In genomic region chr11:46658259-46658658, GRCh38 we compare ENCODE assay signal across 12 cellular contexts. TPM values are rescaled to one million over a fixed set of nuclear protein-coding genes. Genes with fewer than 3 reads are reported as not detected.
DNase-seq lines count a peak whose midpoint lies in the region; ATAC-seq and TF ChIP-seq lines count a peak whose summit lies in the region.
"Had no signal": no experiment of that assay in that cellular context is flagged by ENCODE, and none has a peak within 500 bp of the region (broad histone marks: within the 10 kb centered on the region; RNA-seq: fewer than 3 reads in every experiment).

No MANE protein-coding gene starts in this region.

- H3K4me3 ChIP-seq in adrenal gland = no peak overlapping the region
- no peak overlapping the region for H3K4me3 ChIP-seq in heart right ventricle

- peak; percentile 35 for DNase-seq in H4 (ENCODE audit: low spot score)
- peak in 6 of 7 donors; percentile 57 to 81 (median 71) for DNase-seq in adrenal gland
- DNase-seq in heart right ventricle = no peak
- DNase-seq in stromal cell of bone marrow (ENCODE audit: low read depth) = peak; percentile 77
- no peak for DNase-seq in stimulated activated CD4-positive, alpha-beta T cell treated with anti-CD3 and anti-CD28 coated beads, Interleukin-2, amount 100 ng/mL, for 24 hours
- no peak for DNase-seq in dermis blood vessel endothelial cell
- DNase-seq in stimulated activated CD4-positive, alpha-beta T cell treated with anti-CD3 and anti-CD28 coated beads, Interleukin-12 subunit alpha, Interleukin-12 subunit beta, amount 100 ng/mL, for 4 hours = no peak
- DNase-seq: activated CD8-positive, alpha-beta memory T cell treated with anti-CD3 and anti-CD28 coated beads, Interleukin-2, amount 50 U/mL, for 4 hours; Calu3; NCI-H1048; NCI-H524 had no signal

- H3K4me1 ChIP-seq in adrenal gland (replicated peaks in 1 of 2) (no peaks in the 10 kb centered on the region), heart right ventricle (peaks cover 3 to 23% (median 15%) of the 10 kb centered on the region in 9 donors)

- H3K9me3 ChIP-seq in adrenal gland (replicated peaks in 1 of 3) (no peaks in the 10 kb centered on the region), heart right ventricle (no peaks in the 10 kb centered on the region)

- TF ChIP-seq CTCF in adrenal gland (IDR thresholded peaks at IDR 0.05) (no peak), heart right ventricle (IDR thresholded peaks at IDR 0.05) (no peak)

- H3K27ac ChIP-seq in adrenal gland = no peak overlapping the region
- H3K27ac ChIP-seq in heart right ventricle = peak overlapping the region in 6 of 10 donors; percentile 14 to 59 (median 38)
- H3K27ac ChIP-seq: VCaP had no signal

- intact Hi-C loops in adrenal gland (cut with DNase I) (no loop called here), heart right ventricle (cut with DNase I) (no loop called here)

- H3K36me3 ChIP-seq in adrenal gland (replicated peaks in 1 of 2) = peaks cover 0 to 79% of the 10 kb centered on the region in 2 donors
- H3K36me3 ChIP-seq in heart right ventricle = peaks cover 0 to 100% (median 57%) of the 10 kb centered on the region in 9 donors

- ATAC-seq in heart right ventricle = peak in 4 of 8 donors; percentile 10 to 72 (median 36)

- WGBS in adrenal gland, 4 donors = 51 to 62% (median 60%) methylated on average over 4 of the region's 4 CpGs
- WGBS in heart right ventricle, 2 donors = 86 to 88% methylated on average over 4 of the region's 4 CpGs

- no peak for TF ChIP-seq POLR2A in adrenal gland (IDR thresholded peaks at IDR 0.05)

- H3K27me3 ChIP-seq in adrenal gland (no peaks in the 10 kb centered on the region), heart right ventricle (no peaks in the 10 kb centered on the region)

RNA-seq across cellular contexts. Expression of gene ATG13, which starts 40.9 kb away (rescaled TPM):
- total RNA-seq in H4 (2014; rRNA removed; shearing (Covaris generic)) = 72.3 and 88.3 TPM in 2 replicates
- total RNA-seq in adrenal gland (100 to 1,000 TPM in 5 of 8 donors, 10 to 100 TPM in 3; 68.9 to 177 (median 108) TPM), heart right ventricle (10 to 100 TPM; 35.7 to 50.6 (median 42.5) TPM), dermis blood vessel endothelial cell (57.7 and 67.3 TPM in 2 replicates)
- polyA plus RNA-seq in adrenal gland (10 to 100 TPM; 31.0 to 62.9 (median 57.0) TPM), heart right ventricle (10 to 100 TPM; 25.8 to 28.6 TPM)

RNA-seq across cellular contexts. Expression of gene HARBI1, which starts 41.2 kb away (rescaled TPM):
- 2.5 and 5.8 TPM in 2 replicates for total RNA-seq in H4 (2014; rRNA removed; shearing (Covaris generic))
- total RNA-seq in adrenal gland = 1 to 10 TPM; 4.5 to 7.4 (median 6.0) TPM
- polyA plus RNA-seq in adrenal gland = 1 to 10 TPM; 1.5 to 6.9 (median 3.0) TPM
- total RNA-seq in heart right ventricle = 1 to 10 TPM; 2.6 to 4.4 (median 3.2) TPM
- 1 to 10 TPM; 1.7 to 2.5 TPM for polyA plus RNA-seq in heart right ventricle
- 3.7 and 5.8 TPM in 2 replicates for total RNA-seq in dermis blood vessel endothelial cell

RNA-seq across cellular contexts. Expression of gene ARHGAP1, which starts 42.2 kb away (rescaled TPM):
- total RNA-seq in H4 (2014; rRNA removed; shearing (Covaris generic)) = 9.5 and 16.2 TPM in 2 replicates
- total RNA-seq in adrenal gland (100 to 1,000 TPM in 3 of 8 donors, 10 to 100 TPM in 5; 38.7 to 125 (median 94.4) TPM), heart right ventricle (100 to 1,000 TPM in 7 of 10 donors, 10 to 100 TPM in 3; 59.0 to 268 (median 140) TPM), dermis blood vessel endothelial cell (21.6 and 35.4 TPM in 2 replicates)
- polyA plus RNA-seq in adrenal gland (10 to 100 TPM; 29.0 to 52.6 (median 32.5) TPM), heart right ventricle (10 to 100 TPM; 28.4 to 38.7 TPM)

RNA-seq across cellular contexts. Expression of gene ZNF408, which starts 42.6 kb away (rescaled TPM):
- total RNA-seq in H4 (2014; rRNA removed; shearing (Covaris generic)) = 4.8 and 5.1 TPM in 2 replicates
- 10 to 100 TPM in 4 of 8 donors, 1 to 10 TPM in 4; 7.2 to 13.6 (median 9.8) TPM for total RNA-seq in adrenal gland
- polyA plus RNA-seq in adrenal gland = 10 to 100 TPM in 1 of 3 donors, 1 to 10 TPM in 2; 2.2 to 13.8 (median 8.4) TPM
- total RNA-seq in heart right ventricle = 1 to 10 TPM; 5.0 to 8.9 (median 6.7) TPM
- polyA plus RNA-seq in heart right ventricle = 1 to 10 TPM; 6.2 to 6.7 TPM
- total RNA-seq in dermis blood vessel endothelial cell = 7.9 and 8.7 TPM in 2 replicates

Comparison
In these comparisons a context has a peak if more than half of its experiments do, and no peak if none do; other contexts are left out.
1. DNase-seq: peak in H4 (single experiment), adrenal gland (6 of 7) and stromal cell of bone marrow (single experiment); none in heart right ventricle (0 of 2), stimulated activated CD4-positive, alpha-beta T cell treated with anti-CD3 and anti-CD28 coated beads, Interleukin-2, amount 100 ng/mL, for 24 hours (0 of 2), dermis blood vessel endothelial cell (single experiment) and stimulated activated CD4-positive, alpha-beta T cell treated with anti-CD3 and anti-CD28 coated beads, Interleukin-12 subunit alpha, Interleukin-12 subunit beta, amount 100 ng/mL, for 4 hours (single experiment).
2. H3K27ac ChIP-seq: peak in heart right ventricle (6 of 10); none in adrenal gland (0 of 5).